In genomic region chr10:103193820-103194529, GRCh38 we compare ENCODE assay signal across 8 cellular contexts. TPM values are rescaled to one million over a fixed set of nuclear protein-coding genes. Genes with fewer than 3 reads are reported as not detected.
DNase-seq lines count a peak whose midpoint lies in the region; ATAC-seq and TF ChIP-seq lines count a peak whose summit lies in the region.

No MANE protein-coding gene starts in this region.

- H3K27me3 ChIP-seq in SJCRH30 (no peaks in the 10 kb centered on the region), fibroblast of lung (ENCODE audit: control insufficient read depth, insufficient read depth, low read length) (no peaks in the 10 kb centered on the region), smooth muscle cell (ENCODE audit: low read depth) (no peaks in the 10 kb centered on the region), upper lobe of right lung (no peaks in the 10 kb centered on the region)

- H3K79me2 ChIP-seq in fibroblast of lung (ENCODE audit: control insufficient read depth, insufficient read depth, low read length) (peaks cover 34% of the 10 kb centered on the region), smooth muscle cell (ENCODE audit: low read depth) (peaks cover 38% of the 10 kb centered on the region)

- peaks cover 43% of the 10 kb centered on the region for H3K4me1 Mint-ChIP-seq in activated CD4-positive, alpha-beta T cell treated with anti-CD3 and anti-CD28 coated beads, Interleukin-2, amount 10 ng/mL, durations not matched to agents 7 days and 5 days

- CTCF ChIA-PET in activated CD4-positive, alpha-beta T cell treated with anti-CD3 and anti-CD28 coated beads, Interleukin-2, amount 10 ng/mL, durations not matched to agents 7 days and 5 days (lab: Charles Lee) = interaction anchor here (1.0 kb wide), 1 partner anchor 46 kb away, joined by 3 read pairs; no protein-coding TSS in a partner anchor

- peak overlapping the region; percentile 93 for H2AFZ ChIP-seq in fibroblast of lung (ENCODE audit: low read length)
- H2AFZ ChIP-seq in smooth muscle cell (ENCODE audit: low read depth) = peak overlapping the region; percentile 47

- 82% methylated on average over 14 of the region's 14 CpGs for WGBS in smooth muscle cell (ENCODE audit: low lambda C conversion rate)

- H3K36me3 ChIP-seq in SJCRH30 (no peaks in the 10 kb centered on the region), fibroblast of lung (ENCODE audit: control insufficient read depth, insufficient read depth, low read length) (no peaks in the 10 kb centered on the region), smooth muscle cell (ENCODE audit: low read depth) (no peaks in the 10 kb centered on the region), upper lobe of right lung (no peaks in the 10 kb centered on the region)

- H3F3A ChIP-seq in smooth muscle cell (ENCODE audit: low read depth) = peaks cover 9% of the 10 kb centered on the region

- POLR2A ChIA-PET in activated CD4-positive, alpha-beta T cell treated with anti-CD3 and anti-CD28 coated beads, Interleukin-2, amount 10 ng/mL, durations not matched to agents 7 days and 5 days (lab: Charles Lee) = interaction anchor here (0.7 kb wide), 1 partner anchor 1780 kb away, joined by 4 read pairs; no protein-coding TSS in a partner anchor

- no peak for DNase-seq in activated CD4-positive, alpha-beta T cell treated with anti-CD3 and anti-CD28 coated beads, Interleukin-2, amount 10 ng/mL, durations not matched to agents 7 days and 5 days
- DNase-seq in activated CD4-positive, alpha-beta T cell treated with anti-CD3 and anti-CD28 coated beads, Interleukin-2, amount 50 U/mL, for 4 hours = no peak
- DNase-seq in SJCRH30 (no peak), fibroblast of lung (ENCODE audit: low read depth in 2 of 2) (peak; percentile 46 to 89), smooth muscle cell (lab: John Stamatoyannopoulos, UW; ENCODE audit: unreplicated experiment) (no peak), occipital lobe (lab: John Stamatoyannopoulos, UW) (no peak), NCI-H526 (lab: John Stamatoyannopoulos, UW) (no peak), upper lobe of right lung (no peak)

- peaks cover 15% of the 10 kb centered on the region for H3K36me3 Mint-ChIP-seq in activated CD4-positive, alpha-beta T cell treated with anti-CD3 and anti-CD28 coated beads, Interleukin-2, amount 10 ng/mL, durations not matched to agents 7 days and 5 days (ENCODE audit: low read depth)

- H3K9me3 ChIP-seq in SJCRH30 (replicated peaks) (no peaks in the 10 kb centered on the region), fibroblast of lung (ENCODE audit: control insufficient read depth, insufficient read depth, low read depth, low read length) (no peaks in the 10 kb centered on the region), smooth muscle cell (replicated peaks; ENCODE audit: low read depth) (no peaks in the 10 kb centered on the region), upper lobe of right lung (no peaks in the 10 kb centered on the region)

- H3K27ac ChIP-seq in SJCRH30 (no peak overlapping the region), fibroblast of lung (ENCODE audit: insufficient read depth, low read length) (no peak overlapping the region), smooth muscle cell (ENCODE audit: low read depth) (no peak overlapping the region), upper lobe of right lung (no peak overlapping the region)

- peak overlapping the region; percentile 97 for H3K4me3 ChIP-seq in SJCRH30
- no peak overlapping the region for H3K4me3 ChIP-seq in fibroblast of lung (replicated peaks in 1 of 4; ENCODE audit: control extremely low read depth in 1 of 4, insufficient read depth in 1 of 4, low read depth in 3 of 4, low read length in 4 of 4)
- peak overlapping the region; percentile 99 for H3K4me3 ChIP-seq in smooth muscle cell
- no peak overlapping the region for H3K4me3 ChIP-seq in upper lobe of right lung

- TF ChIP-seq CTCF in fibroblast of lung (conservative IDR thresholded peaks at IDR 0.05 in 1 of 2, IDR thresholded peaks at IDR 0.05 in 1 of 2; ENCODE audit: low read depth in 1 of 2, low read length in 2 of 2) (no peak), smooth muscle cell (IDR thresholded peaks at IDR 0.05; ENCODE audit: borderline replicate concordance, insufficient read depth, poor library complexity, severe bottlenecking) (no peak), upper lobe of right lung (IDR thresholded peaks at IDR 0.05) (no peak)

- H3K9ac ChIP-seq in fibroblast of lung (ENCODE audit: insufficient read depth, low read length) = no peak overlapping the region
- H3K9ac ChIP-seq in smooth muscle cell (ENCODE audit: low read depth) = no peak overlapping the region

- H3K4me3 Mint-ChIP-seq in activated CD4-positive, alpha-beta T cell treated with anti-CD3 and anti-CD28 coated beads, Interleukin-2, amount 10 ng/mL, durations not matched to agents 7 days and 5 days = peak overlapping the region; percentile 94

- no peaks in the 10 kb centered on the region for H4K20me1 ChIP-seq in fibroblast of lung (ENCODE audit: control insufficient read depth, extremely low read depth, insufficient read depth, low read length)
- peaks cover 32% of the 10 kb centered on the region for H4K20me1 ChIP-seq in smooth muscle cell (ENCODE audit: low read depth)

- H3K4me1 ChIP-seq in SJCRH30 (peaks cover 11% of the 10 kb centered on the region; the same call in 1 of the 2 replicates), fibroblast of lung (ENCODE audit: control insufficient read depth, extremely low read depth, insufficient read depth, low read length) (peaks cover 6% of the 10 kb centered on the region), smooth muscle cell (ENCODE audit: low read depth) (peaks cover 14% of the 10 kb centered on the region), upper lobe of right lung (peaks cover 44% of the 10 kb centered on the region)

- H3K4me2 ChIP-seq in fibroblast of lung (ENCODE audit: extremely low read depth, insufficient read depth, low read length) = peak overlapping the region; percentile 90
- no peak overlapping the region for H3K4me2 ChIP-seq in smooth muscle cell

- intact Hi-C loops in upper lobe of right lung (cut with DNase I) = no loop called here

- ATAC-seq in upper lobe of right lung = no peak

- H3K27me3 Mint-ChIP-seq in activated CD4-positive, alpha-beta T cell treated with anti-CD3 and anti-CD28 coated beads, Interleukin-2, amount 10 ng/mL, durations not matched to agents 7 days and 5 days = no peaks in the 10 kb centered on the region

- H3K27ac Mint-ChIP-seq in activated CD4-positive, alpha-beta T cell treated with anti-CD3 and anti-CD28 coated beads, Interleukin-2, amount 10 ng/mL, durations not matched to agents 7 days and 5 days = peak overlapping the region; percentile 63

- no peaks in the 10 kb centered on the region for H3K9me3 Mint-ChIP-seq in activated CD4-positive, alpha-beta T cell treated with anti-CD3 and anti-CD28 coated beads, Interleukin-2, amount 10 ng/mL, durations not matched to agents 7 days and 5 days

RNA-seq across cellular contexts. Expression of gene NT5C2, which starts 0.9 kb away (rescaled TPM):
- 10 to 100 TPM; 66.1 to 80.2 TPM for total RNA-seq in activated CD4-positive, alpha-beta T cell treated with anti-CD3 and anti-CD28 coated beads, Interleukin-2, amount 10 ng/mL, durations not matched to agents 7 days and 5 days
- 77.0 and 78.4 TPM in 2 replicates for total RNA-seq in SJCRH30 (2014; rRNA removed; shearing (Covaris generic))
- total RNA-seq in fibroblast of lung = 66.8 and 82.2 TPM in 2 replicates
- 64.0 and 74.3 TPM in 2 replicates for polyA plus RNA-seq in fibroblast of lung
- 47.9 and 58.2 TPM in 2 replicates for polyA plus RNA-seq in fibroblast of lung (2012)
- 33.3 and 40.0 TPM in 2 replicates for polyA minus RNA-seq in fibroblast of lung (ENCODE audit: low replicate concordance)
- total RNA-seq in smooth muscle cell = 32.2 and 33.5 TPM in 2 replicates
- polyA plus RNA-seq in smooth muscle cell = 19.1 and 23.8 TPM in 2 replicates
- 96.7 TPM for total RNA-seq in occipital lobe
- total RNA-seq in upper lobe of right lung = 92.7 TPM

RNA-seq across cellular contexts. Expression of gene RPEL1, which starts 51.7 kb away (rescaled TPM):
- total RNA-seq in activated CD4-positive, alpha-beta T cell treated with anti-CD3 and anti-CD28 coated beads, Interleukin-2, amount 10 ng/mL, durations not matched to agents 7 days and 5 days = not detected
- not detected in 2 replicates for total RNA-seq in SJCRH30 (2014; rRNA removed; shearing (Covaris generic))
- total RNA-seq in fibroblast of lung (0.17 and 0.26 TPM in 2 replicates), smooth muscle cell (not detected in 2 replicates), occipital lobe (0.16 TPM), upper lobe of right lung (not detected)
- polyA plus RNA-seq in fibroblast of lung (0.09 and 0.18 TPM in 2 replicates), smooth muscle cell (not detected in 2 replicates)
- 0.07 TPM in 1 of 2 replicates, not detected in the other for polyA plus RNA-seq in fibroblast of lung (2012)
- 0.12 TPM in 1 of 2 replicates, not detected in the other for polyA minus RNA-seq in fibroblast of lung (ENCODE audit: low replicate concordance)

Comparison
In these comparisons a context has a peak if more than half of its experiments do, and no peak if none do; other contexts are left out.
1. DNase-seq: peak in fibroblast of lung (2 of 2); none in activated CD4-positive, alpha-beta T cell treated with anti-CD3 and anti-CD28 coated beads, Interleukin-2, amount 10 ng/mL, durations not matched to agents 7 days and 5 days (single experiment), activated CD4-positive, alpha-beta T cell treated with anti-CD3 and anti-CD28 coated beads, Interleukin-2, amount 50 U/mL, for 4 hours (0 of 2), SJCRH30 (0 of 2), smooth muscle cell (single experiment), occipital lobe (single experiment), NCI-H526 (0 of 2) and upper lobe of right lung (single experiment).
2. H3K4me3 ChIP-seq: peak in SJCRH30 (single experiment) and smooth muscle cell (single experiment); none in fibroblast of lung (0 of 4) and upper lobe of right lung (single experiment).